Comparison of ENCODE assay signal across 8 cellular contexts in the genomic region with DNA sequence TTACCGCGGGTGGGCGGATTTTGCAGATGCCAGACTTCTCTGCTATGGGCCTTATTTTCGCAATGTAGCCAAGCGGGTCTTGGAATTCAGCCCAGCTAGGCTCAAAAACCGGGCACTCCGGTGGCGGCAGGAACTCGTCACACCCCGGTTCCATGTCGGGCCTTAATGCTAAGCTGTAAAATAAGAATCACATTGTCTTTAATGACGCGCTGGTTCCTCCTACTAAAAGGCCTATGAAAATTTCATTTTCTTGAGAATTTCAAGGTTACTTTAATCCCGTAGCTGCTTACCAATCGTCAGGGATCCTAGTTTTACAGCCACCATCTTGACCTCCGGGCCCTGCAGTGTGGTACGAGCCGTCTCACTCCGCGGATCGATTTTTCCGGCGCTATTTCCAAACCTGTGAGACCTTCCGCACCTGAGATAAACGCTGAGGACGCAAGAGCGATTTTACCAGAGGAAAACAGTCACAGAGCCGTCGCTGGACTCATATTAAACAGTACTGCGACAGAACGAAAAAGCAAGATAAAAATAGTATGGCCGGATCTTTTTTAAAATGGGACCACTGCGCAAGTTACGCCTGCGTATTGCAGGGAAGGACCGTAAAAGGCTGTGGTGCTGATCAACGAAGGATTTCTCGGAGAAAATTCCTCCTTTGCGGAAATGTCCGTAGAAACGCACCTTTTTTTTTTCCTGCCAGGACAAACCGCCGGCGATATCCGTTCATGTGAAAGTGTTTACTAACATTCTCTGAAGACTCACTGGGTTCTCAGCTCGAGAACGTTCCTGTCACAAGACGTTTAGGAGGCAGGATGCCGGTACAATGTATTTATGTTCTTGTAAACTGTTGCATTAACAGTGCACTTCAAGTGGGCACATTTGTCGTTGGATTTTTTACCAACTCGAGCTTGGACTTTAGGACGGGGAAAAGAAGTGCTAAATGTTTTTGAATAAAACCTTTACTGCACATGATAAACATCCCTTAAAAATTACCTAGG. TPM values are rescaled to one million over a fixed set of nuclear protein-coding genes. Genes with fewer than 3 reads are reported as not detected.
A peak's percentile ranks its signal among the peaks of the same experiment; 100 is the strongest.
DNase-seq lines count a peak whose midpoint lies in the region; ATAC-seq and TF ChIP-seq lines count a peak whose summit lies in the region.

TSS of gene KDM5D (minus strand) at position 346 of the 998 bp plus-strand sequence. CDS start at position 154, 192 bp downstream.

- H3K4me1 Mint-ChIP-seq in CD4-positive, CD25-positive, alpha-beta regulatory T cell: peaks cover 0 to 25% (median 4%) of the 10 kb centered on the region in 4 donors

- H3K36me3 ChIP-seq in CD4-positive, CD25-positive, alpha-beta regulatory T cell (ENCODE audit: control insufficient read depth, insufficient read depth, low read length): peaks cover 13% of the 10 kb centered on the region
- no peaks in the 10 kb centered on the region for H3K36me3 ChIP-seq in effector memory CD4-positive, alpha-beta T cell (ENCODE audit: control insufficient read depth, insufficient read depth, low read length)

- peak within 1 kb of the TSS; percentile 93 for H3K4me3 ChIP-seq in CD4-positive, CD25-positive, alpha-beta regulatory T cell (ENCODE audit: low read depth, low read length)
- H3K4me3 ChIP-seq in effector memory CD4-positive, alpha-beta T cell (ENCODE audit: insufficient read depth, low read depth, low read length, poor library complexity, severe bottlenecking): peak within 1 kb of the TSS; percentile 49

- peaks cover 0 to 1% (median 0%) of the 10 kb centered on the region in 7 donors for H3K9me3 Mint-ChIP-seq in CD4-positive, CD25-positive, alpha-beta regulatory T cell

- H3K27me3 ChIP-seq in CD4-positive, CD25-positive, alpha-beta regulatory T cell (ENCODE audit: control insufficient read depth, insufficient read depth, low read length): no peaks in the 10 kb centered on the region
- H3K27me3 ChIP-seq in effector memory CD4-positive, alpha-beta T cell (replicated peaks; ENCODE audit: control insufficient read depth, insufficient read depth, low read length, poor library complexity, severe bottlenecking): no peaks in the 10 kb centered on the region

- no peaks in the 10 kb centered on the region for H3K9me3 ChIP-seq in CD4-positive, CD25-positive, alpha-beta regulatory T cell (ENCODE audit: control insufficient read depth in 2 of 2, low read length in 2 of 2)
- no peaks in the 10 kb centered on the region for H3K9me3 ChIP-seq in effector memory CD4-positive, alpha-beta T cell (ENCODE audit: control insufficient read depth, low read length)

- DNase-seq in CD4-positive, CD25-positive, alpha-beta regulatory T cell: peak in 1 of 3 donors; percentile 42
- DNase-seq in T-helper 1 cell (peak in 4 of 5 donors; percentile 32 to 59 (median 51)), occipital lobe (lab: John Stamatoyannopoulos, UW) (peak; percentile 62), omental fat pad (ENCODE audit: low spot score) (no peak)
- DNase-seq in effector memory CD4-positive, alpha-beta T cell: peak in 2 of 3 donors; percentile 42 to 57

- no peaks in the 10 kb centered on the region for H3K4me1 ChIP-seq in CD4-positive, CD25-positive, alpha-beta regulatory T cell (ENCODE audit: control insufficient read depth, insufficient read depth, low read length, poor library complexity, severe bottlenecking)
- no peaks in the 10 kb centered on the region for H3K4me1 ChIP-seq in effector memory CD4-positive, alpha-beta T cell (ENCODE audit: control insufficient read depth, insufficient read depth, low read length, poor library complexity, severe bottlenecking)

- ATAC-seq in CD4-positive, CD25-positive, alpha-beta regulatory T cell (ENCODE audit: low read depth in 2 of 2): peak; percentile 77 to 82
- peak; percentile 82 for ATAC-seq in HG02798 (IDR thresholded peaks at IDR 0.05; ENCODE audit: poor library complexity, unreplicated experiment)
- no peak for ATAC-seq in GM18909 (IDR thresholded peaks at IDR 0.05; ENCODE audit: poor library complexity, unreplicated experiment)
- ATAC-seq in GM19324 (IDR thresholded peaks at IDR 0.05; ENCODE audit: low FRiP score, unreplicated experiment): no peak
- ATAC-seq in omental fat pad (ENCODE audit: low FRiP score): no peak

- peak within 1 kb of the TSS in 1 of 3 donors; percentile 91 for H3K27ac Mint-ChIP-seq in CD4-positive, CD25-positive, alpha-beta regulatory T cell

- no peaks in the 10 kb centered on the region for H3K36me3 Mint-ChIP-seq in CD4-positive, CD25-positive, alpha-beta regulatory T cell

- H3K27ac ChIP-seq in CD4-positive, CD25-positive, alpha-beta regulatory T cell (ENCODE audit: insufficient read depth, low read length, poor library complexity, severe bottlenecking): peak within 1 kb of the TSS; percentile 74
- H3K27ac ChIP-seq in effector memory CD4-positive, alpha-beta T cell (ENCODE audit: insufficient read depth, low read length, poor library complexity, severe bottlenecking): peak within 1 kb of the TSS; percentile 66

- no peak for TF ChIP-seq CTCF in omental fat pad (IDR thresholded peaks at IDR 0.05)

- H3K27me3 Mint-ChIP-seq in CD4-positive, CD25-positive, alpha-beta regulatory T cell: peaks cover 7% of the 10 kb centered on the region

- H3K4me3 Mint-ChIP-seq in CD4-positive, CD25-positive, alpha-beta regulatory T cell: peak within 1 kb of the TSS in 1 of 4 donors; percentile 99

RNA-seq across cellular contexts. Expression of gene KDM5D, which starts in this region (rescaled TPM):
- total RNA-seq in CD4-positive, CD25-positive, alpha-beta regulatory T cell: not detected
- 10 to 100 TPM in 1 of 4 donors, not detected in 3; 11.4 TPM for polyA plus RNA-seq in CD4-positive, CD25-positive, alpha-beta regulatory T cell
- total RNA-seq in occipital lobe (not detected), omental fat pad (10 to 100 TPM in 2 of 4 donors, under 1 TPM in 1, not detected in 1; 0.25 to 71.2 (median 39.0) TPM)

Comparison
In these comparisons a context has a peak if more than half of its experiments do, and no peak if none do; other contexts are left out.
1. ATAC-seq: peak in CD4-positive, CD25-positive, alpha-beta regulatory T cell (2 of 2) and HG02798 (single experiment); none in GM18909 (single experiment), GM19324 (single experiment) and omental fat pad (single experiment).